In the genomic region with DNA sequence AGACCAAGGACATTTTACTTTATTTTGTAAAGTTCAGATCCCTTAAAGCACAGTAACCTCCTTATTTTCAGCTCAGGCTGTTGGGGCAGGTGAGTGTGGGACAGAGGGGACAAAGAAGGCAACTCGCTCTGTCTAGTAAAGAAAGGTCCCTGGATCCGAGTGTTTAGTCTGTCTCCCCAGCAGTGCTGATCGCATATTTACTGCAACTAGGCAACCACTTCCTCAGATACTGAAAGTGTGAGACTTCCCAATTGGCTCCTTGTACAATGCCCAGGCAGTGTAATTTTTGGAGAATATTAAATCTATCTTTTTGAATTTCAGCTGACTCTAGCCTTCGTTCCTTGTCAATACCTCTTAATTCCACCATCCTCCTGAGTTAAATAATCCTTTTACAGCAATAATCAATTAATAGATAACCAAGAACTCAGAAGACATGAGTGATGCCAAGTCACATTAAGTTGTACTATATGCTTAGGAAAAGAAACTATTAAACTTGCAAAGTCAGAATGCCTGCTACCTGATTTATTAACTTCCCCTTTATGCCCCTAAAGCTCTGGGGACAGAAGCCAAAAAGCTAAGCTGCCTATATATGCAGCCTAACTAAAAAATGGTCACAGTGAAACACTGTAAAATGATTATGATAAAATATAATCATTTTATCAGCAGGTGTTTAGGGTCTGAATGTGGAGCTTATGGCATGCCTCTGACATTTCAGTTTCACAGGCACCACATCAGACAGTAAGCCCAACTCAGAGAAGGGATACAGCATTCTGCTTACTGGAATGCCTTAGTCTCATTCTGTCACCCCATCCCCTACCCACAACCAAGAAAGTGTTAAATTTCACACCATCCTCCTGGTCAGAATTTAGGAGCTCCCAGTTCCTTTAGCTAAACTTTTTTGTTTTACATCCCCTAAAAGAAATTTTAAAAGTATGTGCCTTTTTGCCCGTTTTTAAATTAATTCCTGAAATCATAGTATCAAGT, we compare ENCODE assay signal across 14 cellular contexts.
DNase-seq lines count a peak whose midpoint lies in the region; ATAC-seq, FAIRE-seq and TF ChIP-seq lines count a peak whose summit lies in the region.
"Had no signal": no experiment of that assay in that cellular context is flagged by ENCODE, and none has a peak within 500 bp of the region (broad histone marks: within the 10 kb centered on the region; RNA-seq: fewer than 3 reads in every experiment).

No MANE protein-coding gene starts in this region.

- H3K27ac Mint-ChIP-seq in IgD-negative memory B cell: peak overlapping the region in 2 of 3 donors; percentile 64 to 89
- H3K27ac Mint-ChIP-seq: activated naive CD8-positive, alpha-beta T cell treated with anti-CD3 and anti-CD28 coated beads for 36 hours; stimulated activated effector memory CD8-positive, alpha-beta T cell treated with anti-CD3 and anti-CD28 coated beads, Interleukin-12 subunit alpha, Interleukin-12 subunit beta, amount 100 ng/mL, for 72 hours; WTC11 had no signal

- H3K27me3 ChIP-seq in SJCRH30: no peaks in the 10 kb centered on the region

- ATAC-seq in GM21786 (IDR thresholded peaks at IDR 0.05; ENCODE audit: unreplicated experiment): peak; percentile 83
- ATAC-seq: stimulated activated effector memory CD8-positive, alpha-beta T cell treated with anti-CD3 and anti-CD28 coated beads, Interleukin-12 subunit alpha, Interleukin-12 subunit beta, amount 100 ng/mL, for 72 hours; WTC11 had no signal

- peaks cover 7% of the 10 kb centered on the region for H3K4me1 ChIP-seq in SJCRH30

- no peak for TF ChIP-seq POLR2A in lower leg skin (IDR thresholded peaks at IDR 0.05)

- no peaks in the 10 kb centered on the region for H3K27me3 Mint-ChIP-seq in IgD-negative memory B cell
- H3K27me3 Mint-ChIP-seq: activated naive CD8-positive, alpha-beta T cell treated with anti-CD3 and anti-CD28 coated beads for 36 hours had no signal

- H3K4me3 Mint-ChIP-seq in IgD-negative memory B cell: no peak overlapping the region
- H3K4me3 Mint-ChIP-seq: activated naive CD8-positive, alpha-beta T cell treated with anti-CD3 and anti-CD28 coated beads for 36 hours; stimulated activated effector memory CD8-positive, alpha-beta T cell treated with anti-CD3 and anti-CD28 coated beads, Interleukin-12 subunit alpha, Interleukin-12 subunit beta, amount 100 ng/mL, for 72 hours; WTC11 had no signal

- TF ChIP-seq CTCF in lower leg skin (IDR thresholded peaks at IDR 0.05): no peak

- FAIRE-seq in GM18507 (lab: Jason Lieb, UNC) (peak; percentile 21), islet of Langerhans (lab: Jason Lieb, UNC) (peak; percentile 27)
- FAIRE-seq: D721Med had no signal

- DNase-seq in GM18507 (ENCODE audit: extremely low spot score, insufficient read length, low read depth): no peak
- no peak for DNase-seq in lower leg skin (ENCODE audit: low spot score in 2 of 2)
- no peak for DNase-seq in medulla oblongata (ENCODE audit: extremely low spot score)
- DNase-seq in occipital lobe (lab: John Stamatoyannopoulos, UW): no peak
- no peak for DNase-seq in SJCRH30
- DNase-seq: activated naive CD8-positive, alpha-beta T cell treated with anti-CD3 and anti-CD28 coated beads for 36 hours; erythroblast had no signal

- 0 out of 2 replicates have a peak, but pooled peaks cover 11% of the 10 kb centered on the region for H3K36me3 ChIP-seq in SJCRH30

- H3K36me3 Mint-ChIP-seq in IgD-negative memory B cell: peaks cover 8% of the 10 kb centered on the region
- H3K36me3 Mint-ChIP-seq: stimulated activated effector memory CD8-positive, alpha-beta T cell treated with anti-CD3 and anti-CD28 coated beads, Interleukin-12 subunit alpha, Interleukin-12 subunit beta, amount 100 ng/mL, for 72 hours had no signal

- no peak overlapping the region for H3K4me3 ChIP-seq in lower leg skin (ENCODE audit: low read depth, poor library complexity, severe bottlenecking)
- no peak overlapping the region for H3K4me3 ChIP-seq in SJCRH30
- H3K4me3 ChIP-seq: skin epidermis had no signal

- H3K9me3 ChIP-seq in SJCRH30 (replicated peaks): no peaks in the 10 kb centered on the region

- intact Hi-C loops in lower leg skin (cut with DNase I; ENCODE audit: low total_unique reads): no loop called here

- H3K4me1 Mint-ChIP-seq in IgD-negative memory B cell: peaks cover 8 to 20% (median 10%) of the 10 kb centered on the region in 3 donors
- H3K4me1 Mint-ChIP-seq: WTC11 had no signal

- no peak overlapping the region for H3K27ac ChIP-seq in SJCRH30

- H3K9me3 Mint-ChIP-seq in IgD-negative memory B cell: no peaks in the 10 kb centered on the region

- 54 to 69% methylated on average over 5 of the region's 5 CpGs for WGBS in lower leg skin, 2 donors
